8 cellular contexts compared by ENCODE assay signal in genomic region chr7:11341285-11341944, GRCh38.
DNase-seq lines count a peak whose midpoint lies in the region; ATAC-seq and TF ChIP-seq lines count a peak whose summit lies in the region.

No MANE protein-coding gene starts in this region.

- no peaks in the 10 kb centered on the region for H3K9me3 Mint-ChIP-seq in activated naive CD4-positive, alpha-beta T cell treated with anti-CD3 and anti-CD28 coated beads, Interleukin-2, amount 50 U/mL, for 72 hours

- H3K27ac ChIP-seq in cardiac muscle cell (no peak overlapping the region), vagina (no peak overlapping the region), thyroid gland (no peak overlapping the region)

- DNase-seq in ELF-1 (ENCODE audit: low read depth, low spot score) (peak; percentile 49), RPMI7951 (ENCODE audit: low read depth) (peak; percentile 20), cardiac muscle cell (ENCODE audit: low read depth in 1 of 2, low spot score in 1 of 2) (peak; percentile 42 to 64), MG63 (no peak), vagina (ENCODE audit: extremely low spot score in 2 of 2) (no peak), thyroid gland (no peak)
- DNase-seq in activated naive CD4-positive, alpha-beta T cell treated with anti-CD3 and anti-CD28 coated beads, Interleukin-2, amount 50 U/mL, for 72 hours (ENCODE audit: low spot score in 2 of 2), result no peak

- ATAC-seq in activated naive CD4-positive, alpha-beta T cell treated with anti-CD3 and anti-CD28 coated beads, Interleukin-2, amount 50 U/mL, for 72 hours, result no peak

- H3K36me3 ChIP-seq in cardiac muscle cell (no peaks in the 10 kb centered on the region), MG63 (no peaks in the 10 kb centered on the region), vagina (no peaks in the 10 kb centered on the region), thyroid gland (no peaks in the 10 kb centered on the region)

- TF ChIP-seq CTCF in LNCAP (IDR thresholded peaks at IDR 0.05) (peak; percentile 85), cardiac muscle cell (IDR thresholded peaks at IDR 0.05; ENCODE audit: low read depth, low read length) (peak; percentile 47), vagina (IDR thresholded peaks at IDR 0.05) (no peak), thyroid gland (IDR thresholded peaks at IDR 0.05) (peak in 3 of 6 experiments; percentile 24 to 26 (median 25))

- no peaks in the 10 kb centered on the region for H3K4me1 ChIP-seq in cardiac muscle cell (ENCODE audit: low read depth)
- H3K4me1 ChIP-seq in vagina, result no peaks in the 10 kb centered on the region
- no peaks in the 10 kb centered on the region for H3K4me1 ChIP-seq in thyroid gland

- no peak overlapping the region for H3K27ac Mint-ChIP-seq in activated naive CD4-positive, alpha-beta T cell treated with anti-CD3 and anti-CD28 coated beads, Interleukin-2, amount 50 U/mL, for 72 hours

- H3K4me3 ChIP-seq in cardiac muscle cell, result no peak overlapping the region
- H3K4me3 ChIP-seq in MG63, result no peak overlapping the region
- H3K4me3 ChIP-seq in vagina, result no peak overlapping the region
- H3K4me3 ChIP-seq in thyroid gland (replicated peaks in 1 of 3), result no peak overlapping the region

- intact Hi-C loops in vagina (cut with DNase I), result no loop called here
- intact Hi-C loops in thyroid gland (cut with DNase I), result no loop called here

- 20 to 30% methylated on average over 4 of the region's 4 CpGs for WGBS in thyroid gland, 2 donors

- H3K9me3 ChIP-seq in cardiac muscle cell (ENCODE audit: low read depth) (no peaks in the 10 kb centered on the region), MG63 (no peaks in the 10 kb centered on the region), vagina (no peaks in the 10 kb centered on the region), thyroid gland (no peaks in the 10 kb centered on the region)

- no peaks in the 10 kb centered on the region for H3K27me3 ChIP-seq in cardiac muscle cell
- H3K27me3 ChIP-seq in MG63, result no peaks in the 10 kb centered on the region
- H3K27me3 ChIP-seq in vagina, result no peaks in the 10 kb centered on the region
- H3K27me3 ChIP-seq in thyroid gland, result no peaks in the 10 kb centered on the region

- TF ChIP-seq POLR2A in vagina (IDR thresholded peaks at IDR 0.05) (no peak), thyroid gland (IDR thresholded peaks at IDR 0.05) (no peak)

- H3K36me3 Mint-ChIP-seq in activated naive CD4-positive, alpha-beta T cell treated with anti-CD3 and anti-CD28 coated beads, Interleukin-2, amount 50 U/mL, for 72 hours, result no peaks in the 10 kb centered on the region

Comparison
In these comparisons a context has a peak if more than half of its experiments do, and no peak if none do; other contexts are left out.
1. DNase-seq: peak in ELF-1 (single experiment), RPMI7951 (single experiment) and cardiac muscle cell (2 of 2); none in MG63 (single experiment), activated naive CD4-positive, alpha-beta T cell treated with anti-CD3 and anti-CD28 coated beads, Interleukin-2, amount 50 U/mL, for 72 hours (0 of 2), vagina (0 of 2) and thyroid gland (0 of 2).
2. CTCF ChIP-seq: peak in LNCAP (single experiment) and cardiac muscle cell (single experiment); none in vagina (0 of 3).